1 cellular context compared by ENCODE assay signal in the genomic region with DNA sequence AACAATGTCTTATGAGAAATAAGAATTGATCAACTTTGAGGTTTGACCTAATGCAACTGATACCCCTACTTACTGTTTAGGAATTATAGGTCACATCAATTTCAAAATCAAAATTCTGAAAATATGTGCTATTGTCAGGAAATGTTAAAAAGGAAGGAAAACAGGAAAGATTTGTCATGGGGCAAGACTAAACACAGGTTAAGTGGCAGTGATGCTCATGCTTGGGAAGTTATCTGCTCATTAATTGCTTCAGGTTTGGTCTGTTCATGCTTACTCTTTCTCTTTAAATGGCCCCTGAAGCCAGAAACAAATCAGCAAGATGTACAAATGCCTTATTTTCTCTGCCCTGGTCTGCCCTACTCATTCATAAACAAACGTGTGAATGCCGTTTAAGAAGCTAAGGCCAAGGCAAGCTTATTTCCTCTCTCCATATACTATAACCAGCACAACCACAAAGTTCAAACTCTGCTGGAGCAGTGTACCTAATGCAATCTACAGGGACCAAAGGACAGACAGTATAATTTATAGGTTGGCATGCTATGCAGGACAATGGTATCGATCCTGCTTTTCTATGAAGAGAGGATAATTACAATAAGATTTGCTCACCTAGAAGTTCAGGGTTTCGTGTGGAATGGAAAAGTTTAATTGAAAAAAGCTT.
TF ChIP-seq lines count a peak whose summit lies in the region.

No MANE protein-coding gene starts in this region.

TF ChIP-seq in IMR-90, 13 proteins besides CTCF, POLR2A, EP300 and RAD21:
- TF ChIP-seq MXI1 (IDR thresholded peaks at IDR 0.05; ENCODE audit: borderline replicate concordance, low read depth, low read length), result no peak
- no peak for TF ChIP-seq ELK1 (IDR thresholded peaks at IDR 0.05; ENCODE audit: borderline replicate concordance, low read depth, low read length)
- TF ChIP-seq MAZ (IDR thresholded peaks at IDR 0.05; ENCODE audit: borderline replicate concordance, low read depth, low read length), result no peak
- TF ChIP-seq RCOR1 (IDR thresholded peaks at IDR 0.05; ENCODE audit: insufficient replicate concordance, low read length), result no peak
- no peak for TF ChIP-seq RFX5 (IDR thresholded peaks at IDR 0.05; ENCODE audit: low read depth, low read length)
- TF ChIP-seq CEBPB (IDR thresholded peaks at IDR 0.05; ENCODE audit: low read depth, low read length), result no peak
- TF ChIP-seq BHLHE40 (IDR thresholded peaks at IDR 0.05; ENCODE audit: low read depth, low read length), result no peak
- no peak for TF ChIP-seq CHD1 (IDR thresholded peaks at IDR 0.05; ENCODE audit: low read depth, low read length)
- TF ChIP-seq MAFK (IDR thresholded peaks at IDR 0.05; ENCODE audit: low read depth, low read length), result no peak
- no peak for TF ChIP-seq SMC3 (IDR thresholded peaks at IDR 0.05; ENCODE audit: low read depth, low read length)
- TF ChIP-seq USF2 (IDR thresholded peaks at IDR 0.05; ENCODE audit: low read depth, low read length), result no peak
- no peak for TF ChIP-seq NFE2L2 (IDR thresholded peaks at IDR 0.05; ENCODE audit: low read depth, low read length)
- TF ChIP-seq FOS (IDR thresholded peaks at IDR 0.05; ENCODE audit: low read depth, low read length), result no peak
